Comparison of ENCODE assay signal across 8 cellular contexts in genomic region chr7:30330134-30331111, GRCh38.
DNase-seq lines count a peak whose midpoint lies in the region; ATAC-seq lines count a peak whose summit lies in the region.

No MANE protein-coding gene starts in this region.

- DNase-seq in NCI-H187 treated with DMSO at 0.1 percent for 48 hours (lab: John Stamatoyannopoulos, UW) = peak; percentile 64
- no peak for DNase-seq in epithelial cell of prostate (ENCODE audit: low read depth, low spot score)
- no peak for DNase-seq in GM03348 (ENCODE audit: low spot score)
- no peak for DNase-seq in posterior cingulate gyrus
- DNase-seq in COR-L47 (lab: John Stamatoyannopoulos, UW) = no peak
- DNase-seq in putamen (ENCODE audit: low spot score) = no peak

- intact Hi-C loops in posterior cingulate gyrus (cut with DNase I) = no loop called here

- H3K27ac ChIP-seq in epithelial cell of prostate = peak overlapping the region; percentile 19

- peak; percentile 88 for ATAC-seq in GM18907 (IDR thresholded peaks at IDR 0.05; ENCODE audit: unreplicated experiment)
- peak; percentile 91 for ATAC-seq in HG02642 (IDR thresholded peaks at IDR 0.05; ENCODE audit: poor library complexity, unreplicated experiment)
